Comparison of ENCODE assay signal across 8 cellular contexts in genomic region chr18:61893304-61893970, GRCh38. TPM values are rescaled to one million over a fixed set of nuclear protein-coding genes. Genes with fewer than 3 reads are reported as not detected.
A peak's percentile ranks its signal among the peaks of the same experiment; 100 is the strongest.
DNase-seq lines count a peak whose midpoint lies in the region; ATAC-seq and TF ChIP-seq lines count a peak whose summit lies in the region.

No MANE protein-coding gene starts in this region.

- no peaks in the 10 kb centered on the region for H3K36me3 Mint-ChIP-seq in T-helper 2 cell treated with Interferon-gamma antibody and Interleukin-4, amounts not matched to agents 5 μg/mL and 100 μg/mL, for 36 hours (ENCODE audit: low read depth)

- peak; percentile 21 for ATAC-seq in GM19324 (IDR thresholded peaks at IDR 0.05; ENCODE audit: low FRiP score, unreplicated experiment)
- peak; percentile 18 for ATAC-seq in HG03439 (IDR thresholded peaks at IDR 0.05; ENCODE audit: unreplicated experiment)

- DNase-seq in AG10803 (ENCODE audit: low read depth) (peak; percentile 42), cardiac fibroblast (ENCODE audit: low read depth in 2 of 2) (peak; percentile 48 to 56), kidney epithelial cell (ENCODE audit: low read depth) (no peak), GOT3 (lab: John Stamatoyannopoulos, UW) (no peak)
- peak; percentile 23 for DNase-seq in T-helper 2 cell treated with Interferon-gamma antibody and Interleukin-4, amounts not matched to agents 5 μg/mL and 100 μg/mL, for 36 hours (ENCODE audit: low spot score)
- peak; percentile 44 for DNase-seq in stimulated activated CD4-positive, alpha-beta T cell treated with anti-CD3 and anti-CD28 coated beads, Interleukin-1b, Interleukin-23, amount 100 ng/mL, for 48 hours

- TF ChIP-seq CTCF in AG10803 (conservative IDR thresholded peaks at IDR 0.05; ENCODE audit: low read length) (peak; percentile 19; the same call in 1 of the 2 replicates), cardiac fibroblast (IDR thresholded peaks at IDR 0.05; ENCODE audit: low read depth, low read length) (no peak), kidney epithelial cell (IDR thresholded peaks at IDR 0.05; ENCODE audit: insufficient read depth, low read length, poor library complexity, severe bottlenecking) (no peak)

- peak overlapping the region; percentile 87 for H3K4me3 ChIP-seq in AG10803 (ENCODE audit: low read length)
- H3K4me3 ChIP-seq in cardiac fibroblast (replicated peaks in 1 of 2; ENCODE audit: low read depth in 2 of 2, low read length in 2 of 2), result peak overlapping the region; percentile 88 to 89
- H3K4me3 ChIP-seq in kidney epithelial cell (ENCODE audit: low read depth, low read length), result peak overlapping the region; percentile 68

- peaks cover 65% of the 10 kb centered on the region for H3K27me3 Mint-ChIP-seq in T-helper 2 cell treated with Interferon-gamma antibody and Interleukin-4, amounts not matched to agents 5 μg/mL and 100 μg/mL, for 36 hours (ENCODE audit: low read depth)

- H3K27ac Mint-ChIP-seq in T-helper 2 cell treated with Interferon-gamma antibody and Interleukin-4, amounts not matched to agents 5 μg/mL and 100 μg/mL, for 36 hours, result no peak overlapping the region

- H3K36me3 ChIP-seq in kidney epithelial cell (ENCODE audit: control insufficient read depth, insufficient read depth, low read length), result no peaks in the 10 kb centered on the region

- H3K27me3 ChIP-seq in kidney epithelial cell (ENCODE audit: control insufficient read depth, insufficient read depth, low read length), result peaks cover 7% of the 10 kb centered on the region

- H3K4me1 Mint-ChIP-seq in T-helper 2 cell treated with Interferon-gamma antibody and Interleukin-4, amounts not matched to agents 5 μg/mL and 100 μg/mL, for 36 hours (ENCODE audit: low read depth), result peaks cover 6% of the 10 kb centered on the region

- H3K9me3 Mint-ChIP-seq in T-helper 2 cell treated with Interferon-gamma antibody and Interleukin-4, amounts not matched to agents 5 μg/mL and 100 μg/mL, for 36 hours, result no peaks in the 10 kb centered on the region

- peak overlapping the region; percentile 81 for H3K4me3 Mint-ChIP-seq in T-helper 2 cell treated with Interferon-gamma antibody and Interleukin-4, amounts not matched to agents 5 μg/mL and 100 μg/mL, for 36 hours

RNA-seq across cellular contexts. Expression of gene RNF152, which starts 0.6 kb away (rescaled TPM):
- total RNA-seq in kidney epithelial cell, result 4.7 and 10.2 TPM in 2 replicates

Comparison
In these comparisons a context has a peak if more than half of its experiments do, and no peak if none do; other contexts are left out.
1. DNase-seq: peak in AG10803 (single experiment), T-helper 2 cell treated with Interferon-gamma antibody and Interleukin-4, amounts not matched to agents 5 μg/mL and 100 μg/mL, for 36 hours (single experiment), cardiac fibroblast (2 of 2) and stimulated activated CD4-positive, alpha-beta T cell treated with anti-CD3 and anti-CD28 coated beads, Interleukin-1b, Interleukin-23, amount 100 ng/mL, for 48 hours (single experiment); none in kidney epithelial cell (single experiment) and GOT3 (single experiment).
2. Peak in every context shown above with its lines, with median percentiles within 50 percentile points of each other: H3K4me3 ChIP-seq.